ENCODE assay signal across 8 cellular contexts in genomic region chr10:129963076-129963830, GRCh38. TPM values are rescaled to one million over a fixed set of nuclear protein-coding genes. Genes with fewer than 3 reads are reported as not detected.
DNase-seq lines count a peak whose midpoint lies in the region; TF ChIP-seq lines count a peak whose summit lies in the region.

No MANE protein-coding gene starts in this region.

- peaks cover 5% of the 10 kb centered on the region; the same call in 1 of the 2 replicates for H3K27me3 ChIP-seq in MG63

- H3K36me3 ChIP-seq in MG63 = peaks cover 7% of the 10 kb centered on the region

- H3K9me3 ChIP-seq in MG63 = no peaks in the 10 kb centered on the region

- DNase-seq in MG63 = peak; percentile 66
- peak; percentile 83 for DNase-seq in dermis blood vessel endothelial cell
- peak; percentile 63 for DNase-seq in myocyte (ENCODE audit: low read depth)
- no peak for DNase-seq in NCI-H2171 (lab: John Stamatoyannopoulos, UW)
- DNase-seq in activated effector memory CD4-positive, alpha-beta T cell treated with Interleukin-2 at 50 U/mL for 16 hours = no peak
- no peak for DNase-seq in retina
- no peak for DNase-seq in GDM1 (lab: John Stamatoyannopoulos, UW)

- H3K4me3 ChIP-seq in MG63 = peak overlapping the region; percentile 63

- peak overlapping the region; percentile 47 for H3K27ac ChIP-seq in C4-2B

- no peak for TF ChIP-seq CTCF in C4-2B (conservative IDR thresholded peaks at IDR 0.05)

RNA-seq across cellular contexts. Expression of gene EBF3, which starts 0.8 kb away (rescaled TPM):
- 3.1 and 3.4 TPM in 2 replicates for total RNA-seq in MG63 (2014; rRNA removed; shearing (Covaris generic); ENCODE audit: low replicate concordance)
- total RNA-seq in dermis blood vessel endothelial cell = 6.5 and 22.5 TPM in 2 replicates
- total RNA-seq in myocyte = 21.9 and 32.2 TPM in 2 replicates
- polyA plus RNA-seq in myocyte (2012) = 10.7 TPM

Comparison
In these comparisons a context has a peak if more than half of its experiments do, and no peak if none do; other contexts are left out.
1. DNase-seq: peak in MG63 (single experiment), dermis blood vessel endothelial cell (single experiment) and myocyte (single experiment); none in NCI-H2171 (single experiment), activated effector memory CD4-positive, alpha-beta T cell treated with Interleukin-2 at 50 U/mL for 16 hours (single experiment), retina (single experiment) and GDM1 (single experiment).